In genomic region chr1:46516140-46516539, GRCh38 we compare ENCODE assay signal across 28 cellular contexts. TPM values are rescaled to one million over a fixed set of nuclear protein-coding genes. Genes with fewer than 3 reads are reported as not detected.
"Had no signal": no experiment of that assay in that cellular context is flagged by ENCODE, and none has a peak within 500 bp of the region (broad histone marks: within the 10 kb centered on the region; RNA-seq: fewer than 3 reads in every experiment).

No MANE protein-coding gene starts in this region.

- H3K4me3 ChIP-seq: left lung, psoas muscle, suprapubic skin, vagina had no signal

- H3K4me3 Mint-ChIP-seq: activated B cell treated with CpG ODN at 0.5 μM for 24 hours; activated CD4-positive, alpha-beta memory T cell treated with anti-CD3 and anti-CD28 coated beads for 36 hours; activated naive CD8-positive, alpha-beta T cell; activated T-helper 1 cell treated with anti-CD3 and anti-CD28 coated beads, Interleukin-12 subunit alpha, Interleukin-12 subunit beta, Interleukin-2, Interleukin-4 antibody, amounts not matched to agents 30 ng/mL and 10 ng/mL and 1 ng/mL, durations not matched to agents 14 hours and 24 hours and 36 hours; effector memory CD8-positive, alpha-beta T cell; neural crest cell; stimulated activated naive CD8-positive, alpha-beta T cell treated with anti-CD3 and anti-CD28 coated beads, Interleukin-15, Interleukin-2, amounts not matched to agents 100 ng/mL and 50 ng/mL, for 24 hours had no signal

- ATAC-seq: psoas muscle, right cardiac atrium had no signal

- H3K27ac Mint-ChIP-seq: activated B cell treated with CpG ODN at 0.5 μM for 24 hours; activated CD4-positive, alpha-beta memory T cell treated with anti-CD3 and anti-CD28 coated beads for 36 hours; activated naive CD8-positive, alpha-beta T cell; activated T-helper 1 cell treated with anti-CD3 and anti-CD28 coated beads, Interleukin-12 subunit alpha, Interleukin-12 subunit beta, Interleukin-2, Interleukin-4 antibody, amounts not matched to agents 30 ng/mL and 10 ng/mL and 1 ng/mL, durations not matched to agents 14 hours and 24 hours and 36 hours; effector memory CD8-positive, alpha-beta T cell; stimulated activated naive CD8-positive, alpha-beta T cell treated with anti-CD3 and anti-CD28 coated beads, Interleukin-15, Interleukin-2, amounts not matched to agents 100 ng/mL and 50 ng/mL, for 24 hours had no signal

- H3K27me3 ChIP-seq: vagina had no signal

- H3K9me3 Mint-ChIP-seq: activated B cell treated with CpG ODN at 0.5 μM for 24 hours; activated CD4-positive, alpha-beta memory T cell treated with anti-CD3 and anti-CD28 coated beads for 36 hours; activated T-helper 1 cell treated with anti-CD3 and anti-CD28 coated beads, Interleukin-12 subunit alpha, Interleukin-12 subunit beta, Interleukin-2, Interleukin-4 antibody, amounts not matched to agents 30 ng/mL and 10 ng/mL and 1 ng/mL, durations not matched to agents 14 hours and 24 hours and 36 hours; effector memory CD8-positive, alpha-beta T cell; neural crest cell; stimulated activated naive CD8-positive, alpha-beta T cell treated with anti-CD3 and anti-CD28 coated beads, Interleukin-15, Interleukin-2, amounts not matched to agents 100 ng/mL and 50 ng/mL, for 24 hours had no signal

- DNase-seq: activated B cell treated with CpG ODN at 0.5 μM for 24 hours; activated CD4-positive, alpha-beta memory T cell treated with anti-CD3 and anti-CD28 coated beads for 36 hours; activated CD4-positive, alpha-beta T cell treated with anti-CD3 and anti-CD28 coated beads for 4 hours; activated T-cell treated with anti-CD3 and anti-CD28 coated beads for 4 hours; dermis blood vessel endothelial cell; effector memory CD8-positive, alpha-beta T cell; foreskin fibroblast; hypothalamus; right cardiac atrium; stimulated activated CD4-positive, alpha-beta T cell treated with anti-CD3 and anti-CD28 coated beads, Interleukin-15, amount 100 ng/mL, for 24 hours; stimulated activated CD4-positive, alpha-beta T cell treated with anti-CD3 and anti-CD28 coated beads, Interleukin-2, amount 100 ng/mL, for 48 hours; trophoblast cell had no signal

- H3K36me3 Mint-ChIP-seq: activated CD4-positive, alpha-beta memory T cell treated with anti-CD3 and anti-CD28 coated beads for 36 hours; activated naive CD8-positive, alpha-beta T cell had no signal

- H3K36me3 ChIP-seq: left lung, suprapubic skin, vagina had no signal

- H3K27ac ChIP-seq: epithelial cell of prostate, left lung, psoas muscle, suprapubic skin, vagina had no signal

- H3K4me1 ChIP-seq: psoas muscle, vagina had no signal

- H3K4me1 Mint-ChIP-seq: activated B cell treated with CpG ODN at 0.5 μM for 24 hours had no signal

RNA-seq across cellular contexts. Expression of gene DMBX1, which starts 26.5 kb away (rescaled TPM):
- total RNA-seq: activated B cell treated with CpG ODN at 0.5 μM for 24 hours; activated T-helper 1 cell treated with anti-CD3 and anti-CD28 coated beads, Interleukin-12 subunit alpha, Interleukin-12 subunit beta, Interleukin-2, Interleukin-4 antibody, amounts not matched to agents 30 ng/mL and 10 ng/mL and 1 ng/mL, durations not matched to agents 14 hours and 24 hours and 36 hours; bronchial epithelial cell; dermis blood vessel endothelial cell; left lung; mammary epithelial cell; mononuclear cell; neural crest cell; omental fat pad; psoas muscle; right cardiac atrium; skeletal muscle tissue had no signal
- polyA plus RNA-seq: mammary epithelial cell, psoas muscle, right cardiac atrium had no signal

RNA-seq across cellular contexts. Expression of gene KNCN, which starts 35.3 kb away (rescaled TPM):
- total RNA-seq: activated B cell treated with CpG ODN at 0.5 μM for 24 hours; activated CD4-positive, alpha-beta memory T cell treated with anti-CD3 and anti-CD28 coated beads for 36 hours; activated T-helper 1 cell treated with anti-CD3 and anti-CD28 coated beads, Interleukin-12 subunit alpha, Interleukin-12 subunit beta, Interleukin-2, Interleukin-4 antibody, amounts not matched to agents 30 ng/mL and 10 ng/mL and 1 ng/mL, durations not matched to agents 14 hours and 24 hours and 36 hours; bronchial epithelial cell; cerebellum; dermis blood vessel endothelial cell; left lung; mammary epithelial cell; neural crest cell; omental fat pad; psoas muscle; right cardiac atrium; skeletal muscle tissue; suprapubic skin; T-helper 2 cell treated with Interferon-gamma antibody and Interleukin-4, amounts not matched to agents 100 ng/mL and 5 ng/mL, for 36 hours; vagina had no signal
- polyA plus RNA-seq: mammary epithelial cell, psoas muscle, right cardiac atrium had no signal
